Comparison of ENCODE assay signal across 10 cellular contexts in the genomic region with DNA sequence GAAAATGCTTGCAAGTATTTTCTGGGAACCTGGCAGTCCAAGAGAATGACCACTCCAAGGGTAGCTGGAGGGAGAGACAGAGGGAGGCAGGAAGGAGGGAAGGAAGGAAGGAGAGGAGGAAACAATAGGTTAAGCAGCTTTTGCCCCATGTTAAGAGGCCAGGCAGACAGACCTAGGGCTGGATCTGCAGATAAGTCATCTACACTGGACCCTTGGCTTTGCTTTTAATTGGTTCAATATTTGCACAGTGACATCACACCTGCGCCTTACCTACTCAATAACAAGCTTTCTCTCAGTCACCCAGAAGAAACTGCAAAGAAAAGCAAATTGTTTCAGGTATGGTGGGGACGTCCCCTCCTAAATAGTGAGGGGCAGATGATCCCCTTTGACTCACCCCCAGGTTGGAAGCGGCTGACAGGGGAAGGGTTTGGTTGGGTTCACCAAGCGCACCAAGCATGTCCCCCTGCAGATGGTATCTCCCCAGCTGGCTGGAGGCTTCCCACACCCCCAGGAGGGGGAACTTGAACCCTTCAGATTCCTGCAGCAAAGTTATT. TPM values are rescaled to one million over a fixed set of nuclear protein-coding genes. Genes with fewer than 3 reads are reported as not detected.
DNase-seq lines count a peak whose midpoint lies in the region; ATAC-seq and TF ChIP-seq lines count a peak whose summit lies in the region.
"Had no signal": no experiment of that assay in that cellular context is flagged by ENCODE, and none has a peak within 500 bp of the region (broad histone marks: within the 10 kb centered on the region; RNA-seq: fewer than 3 reads in every experiment).

No MANE protein-coding gene starts in this region.

- no peak for ATAC-seq in left ventricle myocardium superior
- ATAC-seq in HG02840 (IDR thresholded peaks at IDR 0.05; ENCODE audit: low FRiP score, unreplicated experiment): no peak
- ATAC-seq in activated CD4-positive, CD25-positive, alpha-beta regulatory T cell treated with anti-CD3 and anti-CD28 coated beads, Interleukin-2, amount 50 U/mL, for 24 hours: no peak

- no peaks in the 10 kb centered on the region for H3K9me3 ChIP-seq in left ventricle myocardium inferior (replicated peaks)
- H3K9me3 ChIP-seq in ascending aorta: no peaks in the 10 kb centered on the region

- no peaks in the 10 kb centered on the region for H3K9me3 Mint-ChIP-seq in mesothelial cell of epicardium

- peak overlapping the region; percentile 98 for H3K27ac Mint-ChIP-seq in mesothelial cell of epicardium

- DNase-seq in left ventricle myocardium inferior: no peak
- no peak for DNase-seq in left ventricle myocardium superior
- no peak for DNase-seq in ascending aorta (ENCODE audit: low spot score in 2 of 2)
- no peak for DNase-seq in mesothelial cell of epicardium (ENCODE audit: low spot score in 2 of 2, unreplicated experiment in 2 of 2)
- DNase-seq in SKM-1 (lab: John Stamatoyannopoulos, UW; ENCODE audit: unreplicated experiment): no peak
- DNase-seq in GM19240 (ENCODE audit: insufficient read length, low spot score): no peak
- DNase-seq: GOT3, NCI-H1436 had no signal

- no peak overlapping the region for H3K4me3 Mint-ChIP-seq in mesothelial cell of epicardium

- peak overlapping the region; percentile 100 for H3K27ac ChIP-seq in left ventricle myocardium inferior (replicated peaks)
- H3K27ac ChIP-seq in ascending aorta: peak overlapping the region; percentile 92 to 99

- H3K27me3 Mint-ChIP-seq in mesothelial cell of epicardium (ENCODE audit: low read depth): no peaks in the 10 kb centered on the region

- H3K36me3 ChIP-seq in left ventricle myocardium inferior (peaks cover 5% of the 10 kb centered on the region), ascending aorta (peaks cover 0 to 20% of the 10 kb centered on the region in 2 donors)

- no peak for TF ChIP-seq CTCF in left ventricle myocardium inferior (IDR thresholded peaks at IDR 0.05; ENCODE audit: borderline replicate concordance)
- TF ChIP-seq CTCF in ascending aorta (IDR thresholded peaks at IDR 0.05): no peak
- no peak for TF ChIP-seq CTCF in mesothelial cell of epicardium (IDR thresholded peaks at IDR 0.05; ENCODE audit: unreplicated experiment)

- no peaks in the 10 kb centered on the region for H3K36me3 Mint-ChIP-seq in mesothelial cell of epicardium

- H3K4me1 ChIP-seq in left ventricle myocardium inferior (peaks cover 99% of the 10 kb centered on the region), ascending aorta (peaks cover 59 to 95% of the 10 kb centered on the region in 2 donors)

- intact Hi-C loops in left ventricle myocardium inferior (cut with micrococcal nuclease) (no loop called here), left ventricle myocardium superior (cut with micrococcal nuclease) (no loop called here), ascending aorta (cut with DNase I) (no loop called here)

- H3K27me3 ChIP-seq in left ventricle myocardium inferior (ENCODE audit: low read depth) (no peaks in the 10 kb centered on the region), ascending aorta (no peaks in the 10 kb centered on the region)

- H3K4me3 ChIP-seq in left ventricle myocardium inferior (peak overlapping the region; percentile 29), ascending aorta (peak overlapping the region in 1 of 2 donors; percentile 54)

- peaks cover 89% of the 10 kb centered on the region for H3K4me1 Mint-ChIP-seq in mesothelial cell of epicardium

RNA-seq across cellular contexts. Expression of a gene that starts 24.3 kb away (rescaled TPM):
- total RNA-seq in left ventricle myocardium inferior (150 TPM), left ventricle myocardium superior (161 TPM), ascending aorta (1,114 TPM), mesothelial cell of epicardium (321 to 346 TPM (median 341 TPM) in 3 replicates)
